ENCODE assay signal across 1 cellular context in genomic region chr22:40346178-40347064, GRCh38.
TF ChIP-seq lines count a peak whose summit lies in the region.

ADSL (plus strand) TSS chr22:40346500; CDS start chr22:40346559, 59 bp downstream.

TF ChIP-seq in HepG2, 621 proteins besides CTCF, POLR2A, EP300 and RAD21 (continued from another document and continues in another):
- TF ChIP-seq, protein P1, sequence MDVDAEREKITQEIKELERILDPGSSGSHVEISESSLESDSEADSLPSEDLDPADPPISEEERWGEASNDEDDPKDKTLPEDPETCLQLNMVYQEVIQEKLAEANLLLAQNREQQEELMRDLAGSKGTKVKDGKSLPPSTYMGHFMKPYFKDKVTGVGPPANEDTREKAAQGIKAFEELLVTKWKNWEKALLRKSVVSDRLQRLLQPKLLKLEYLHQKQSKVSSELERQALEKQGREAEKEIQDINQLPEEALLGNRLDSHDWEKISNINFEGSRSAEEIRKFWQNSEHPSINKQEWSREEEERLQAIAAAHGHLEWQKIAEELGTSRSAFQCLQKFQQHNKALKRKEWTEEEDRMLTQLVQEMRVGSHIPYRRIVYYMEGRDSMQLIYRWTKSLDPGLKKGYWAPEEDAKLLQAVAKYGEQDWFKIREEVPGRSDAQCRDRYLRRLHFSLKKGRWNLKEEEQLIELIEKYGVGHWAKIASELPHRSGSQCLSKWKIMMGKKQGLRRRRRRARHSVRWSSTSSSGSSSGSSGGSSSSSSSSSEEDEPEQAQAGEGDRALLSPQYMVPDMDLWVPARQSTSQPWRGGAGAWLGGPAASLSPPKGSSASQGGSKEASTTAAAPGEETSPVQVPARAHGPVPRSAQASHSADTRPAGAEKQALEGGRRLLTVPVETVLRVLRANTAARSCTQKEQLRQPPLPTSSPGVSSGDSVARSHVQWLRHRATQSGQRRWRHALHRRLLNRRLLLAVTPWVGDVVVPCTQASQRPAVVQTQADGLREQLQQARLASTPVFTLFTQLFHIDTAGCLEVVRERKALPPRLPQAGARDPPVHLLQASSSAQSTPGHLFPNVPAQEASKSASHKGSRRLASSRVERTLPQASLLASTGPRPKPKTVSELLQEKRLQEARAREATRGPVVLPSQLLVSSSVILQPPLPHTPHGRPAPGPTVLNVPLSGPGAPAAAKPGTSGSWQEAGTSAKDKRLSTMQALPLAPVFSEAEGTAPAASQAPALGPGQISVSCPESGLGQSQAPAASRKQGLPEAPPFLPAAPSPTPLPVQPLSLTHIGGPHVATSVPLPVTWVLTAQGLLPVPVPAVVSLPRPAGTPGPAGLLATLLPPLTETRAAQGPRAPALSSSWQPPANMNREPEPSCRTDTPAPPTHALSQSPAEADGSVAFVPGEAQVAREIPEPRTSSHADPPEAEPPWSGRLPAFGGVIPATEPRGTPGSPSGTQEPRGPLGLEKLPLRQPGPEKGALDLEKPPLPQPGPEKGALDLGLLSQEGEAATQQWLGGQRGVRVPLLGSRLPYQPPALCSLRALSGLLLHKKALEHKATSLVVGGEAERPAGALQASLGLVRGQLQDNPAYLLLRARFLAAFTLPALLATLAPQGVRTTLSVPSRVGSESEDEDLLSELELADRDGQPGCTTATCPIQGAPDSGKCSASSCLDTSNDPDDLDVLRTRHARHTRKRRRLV (CRISPR knock-in tag; IDR thresholded peaks at IDR 0.05): peak; percentile 68; the same call in 1 of the 2 replicates
- TF ChIP-seq ZBTB7A (CRISPR knock-in tag; IDR thresholded peaks at IDR 0.05): no peak; the same call in 1 of the 2 replicates
- peak; percentile 86; the same call in 1 of the 2 replicates for TF ChIP-seq ZC3H13 (CRISPR knock-in tag; IDR thresholded peaks at IDR 0.05)
- TF ChIP-seq NFYC (CRISPR knock-in tag; IDR thresholded peaks at IDR 0.05): peak; percentile 47; the same call in 1 of the 2 replicates
- TF ChIP-seq MTA1 (CRISPR knock-in tag; IDR thresholded peaks at IDR 0.05; ENCODE audit: borderline replicate concordance): peak; percentile 29; the same call in 1 of the 2 replicates
- TF ChIP-seq ZMYM4 (CRISPR knock-in tag; IDR thresholded peaks at IDR 0.05): peak; percentile 71
- TF ChIP-seq ZBTB3 (CRISPR knock-in tag; IDR thresholded peaks at IDR 0.05; ENCODE audit: borderline replicate concordance, low read depth): no peak; the same call in 1 of the 2 replicates
- TF ChIP-seq, protein P2, sequence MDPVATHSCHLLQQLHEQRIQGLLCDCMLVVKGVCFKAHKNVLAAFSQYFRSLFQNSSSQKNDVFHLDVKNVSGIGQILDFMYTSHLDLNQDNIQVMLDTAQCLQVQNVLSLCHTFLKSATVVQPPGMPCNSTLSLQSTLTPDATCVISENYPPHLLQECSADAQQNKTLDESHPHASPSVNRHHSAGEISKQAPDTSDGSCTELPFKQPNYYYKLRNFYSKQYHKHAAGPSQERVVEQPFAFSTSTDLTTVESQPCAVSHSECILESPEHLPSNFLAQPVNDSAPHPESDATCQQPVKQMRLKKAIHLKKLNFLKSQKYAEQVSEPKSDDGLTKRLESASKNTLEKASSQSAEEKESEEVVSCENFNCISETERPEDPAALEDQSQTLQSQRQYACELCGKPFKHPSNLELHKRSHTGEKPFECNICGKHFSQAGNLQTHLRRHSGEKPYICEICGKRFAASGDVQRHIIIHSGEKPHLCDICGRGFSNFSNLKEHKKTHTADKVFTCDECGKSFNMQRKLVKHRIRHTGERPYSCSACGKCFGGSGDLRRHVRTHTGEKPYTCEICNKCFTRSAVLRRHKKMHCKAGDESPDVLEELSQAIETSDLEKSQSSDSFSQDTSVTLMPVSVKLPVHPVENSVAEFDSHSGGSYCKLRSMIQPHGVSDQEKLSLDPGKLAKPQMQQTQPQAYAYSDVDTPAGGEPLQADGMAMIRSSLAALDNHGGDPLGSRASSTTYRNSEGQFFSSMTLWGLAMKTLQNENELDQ (CRISPR knock-in tag; IDR thresholded peaks at IDR 0.05; ENCODE audit: borderline replicate concordance): no peak
- peak; percentile 50 for TF ChIP-seq PATZ1 (CRISPR knock-in tag; IDR thresholded peaks at IDR 0.05)
- no peak for TF ChIP-seq PHB2 (IDR thresholded peaks at IDR 0.05; ENCODE audit: partially characterized antibody)
- TF ChIP-seq ZNF10 (CRISPR knock-in tag; IDR thresholded peaks at IDR 0.05; ENCODE audit: borderline replicate concordance, low read depth): no peak
- 0 out of 2 replicates have a peak, but pooled peaks have one; percentile 20 for TF ChIP-seq KLF15 (CRISPR knock-in tag; IDR thresholded peaks at IDR 0.05; ENCODE audit: borderline replicate concordance)
- peak; percentile 27 for TF ChIP-seq RARA (CRISPR knock-in tag; IDR thresholded peaks at IDR 0.05)
- TF ChIP-seq NRL (CRISPR knock-in tag; IDR thresholded peaks at IDR 0.05; ENCODE audit: borderline replicate concordance): peak; percentile 72
- TF ChIP-seq ZNF331 (CRISPR knock-in tag; IDR thresholded peaks at IDR 0.05): peak; percentile 80; the same call in 1 of the 2 replicates
- TF ChIP-seq CEBPB (IDR thresholded peaks at IDR 0.05; ENCODE audit: borderline replicate concordance, low read depth, low read length): no peak
- no peak for TF ChIP-seq MZF1 (CRISPR knock-in tag; IDR thresholded peaks at IDR 0.05; ENCODE audit: borderline replicate concordance)
- TF ChIP-seq HMGXB4 (CRISPR knock-in tag; IDR thresholded peaks at IDR 0.05; ENCODE audit: borderline replicate concordance in 1 of 2, low read depth in 1 of 2): peak in 1 of 2 experiments; percentile 91; a peak in 3 of 4 replicates
- TF ChIP-seq, protein P3, sequence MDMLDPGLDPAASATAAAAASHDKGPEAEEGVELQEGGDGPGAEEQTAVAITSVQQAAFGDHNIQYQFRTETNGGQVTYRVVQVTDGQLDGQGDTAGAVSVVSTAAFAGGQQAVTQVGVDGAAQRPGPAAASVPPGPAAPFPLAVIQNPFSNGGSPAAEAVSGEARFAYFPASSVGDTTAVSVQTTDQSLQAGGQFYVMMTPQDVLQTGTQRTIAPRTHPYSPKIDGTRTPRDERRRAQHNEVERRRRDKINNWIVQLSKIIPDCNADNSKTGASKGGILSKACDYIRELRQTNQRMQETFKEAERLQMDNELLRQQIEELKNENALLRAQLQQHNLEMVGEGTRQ (IDR thresholded peaks at IDR 0.05; ENCODE audit: low read depth, low read length): no peak
- TF ChIP-seq, protein P3 (CRISPR knock-in tag; IDR thresholded peaks at IDR 0.05; ENCODE audit: borderline replicate concordance): peak; percentile 61; the same call in 1 of the 2 replicates
- no peak for TF ChIP-seq GPN1 (CRISPR knock-in tag; IDR thresholded peaks at IDR 0.05; ENCODE audit: borderline replicate concordance)
- TF ChIP-seq NR2F1 (CRISPR knock-in tag; IDR thresholded peaks at IDR 0.05): peak; percentile 36 to 62; a peak in 2 of 4 replicates
- no peak for TF ChIP-seq TBL1XR1 (IDR thresholded peaks at IDR 0.05; ENCODE audit: borderline replicate concordance, low read length, partially characterized antibody)
- peak; percentile 84; the same call in 1 of the 2 replicates for TF ChIP-seq ZNF782 (CRISPR knock-in tag; IDR thresholded peaks at IDR 0.05; ENCODE audit: borderline replicate concordance)
- TF ChIP-seq ZSCAN12 (CRISPR knock-in tag; IDR thresholded peaks at IDR 0.05): 0 out of 2 replicates have a peak, but pooled peaks have one; percentile 43
- TF ChIP-seq STAG1 (CRISPR knock-in tag; IDR thresholded peaks at IDR 0.05): no peak
- peak; percentile 75 for TF ChIP-seq POGZ (CRISPR knock-in tag; IDR thresholded peaks at IDR 0.05)
- TF ChIP-seq POLR2AphosphoS5 (IDR thresholded peaks at IDR 0.05; ENCODE audit: low read depth, low read length): peak; percentile 98
- TF ChIP-seq HNRNPH1 (optimal IDR thresholded peaks at IDR 0.05; ENCODE audit: low read depth, low read length): no peak
- TF ChIP-seq ZNF543 (CRISPR knock-in tag; IDR thresholded peaks at IDR 0.05): peak; percentile 90
- no peak for TF ChIP-seq JARID2 (CRISPR knock-in tag; IDR thresholded peaks at IDR 0.05; ENCODE audit: insufficient replicate concordance)
- TF ChIP-seq ADNP (CRISPR knock-in tag; IDR thresholded peaks at IDR 0.05): no peak
- peak; percentile 89 for TF ChIP-seq MEF2D (CRISPR knock-in tag; IDR thresholded peaks at IDR 0.05)
- TF ChIP-seq KLF6 (CRISPR knock-in tag; IDR thresholded peaks at IDR 0.05): peak; percentile 96
- no peak; the same call in none of the 2 replicates for TF ChIP-seq ZNF317 (CRISPR knock-in tag; IDR thresholded peaks at IDR 0.05)
- no peak for TF ChIP-seq ZBTB10 (CRISPR knock-in tag; IDR thresholded peaks at IDR 0.05; ENCODE audit: borderline replicate concordance)
- no peak for TF ChIP-seq NBN (conservative IDR thresholded peaks at IDR 0.05)
- TF ChIP-seq, protein P4, sequence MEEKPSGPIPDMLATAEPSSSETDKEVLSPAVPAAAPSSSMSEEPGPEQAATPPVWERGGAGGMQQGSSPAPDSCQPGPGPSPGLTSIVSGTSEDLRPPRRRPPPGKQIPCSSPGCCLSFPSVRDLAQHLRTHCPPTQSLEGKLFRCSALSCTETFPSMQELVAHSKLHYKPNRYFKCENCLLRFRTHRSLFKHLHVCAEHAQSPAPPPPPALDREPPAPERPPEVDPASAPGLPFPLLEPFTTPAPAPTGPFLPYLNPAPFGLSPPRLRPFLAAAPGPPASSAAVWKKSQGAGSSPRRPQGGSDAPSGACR (CRISPR knock-in tag; IDR thresholded peaks at IDR 0.05): peak; percentile 87; the same call in 1 of the 2 replicates
- TF ChIP-seq ZNF703 (CRISPR knock-in tag; IDR thresholded peaks at IDR 0.05; ENCODE audit: borderline replicate concordance): peak; percentile 86
- TF ChIP-seq CREB1 (IDR thresholded peaks at IDR 0.05): no peak
- TF ChIP-seq CREB1 (CRISPR knock-in tag; IDR thresholded peaks at IDR 0.05): peak; percentile 62; the same call in 1 of the 2 replicates
- TF ChIP-seq, protein P5, sequence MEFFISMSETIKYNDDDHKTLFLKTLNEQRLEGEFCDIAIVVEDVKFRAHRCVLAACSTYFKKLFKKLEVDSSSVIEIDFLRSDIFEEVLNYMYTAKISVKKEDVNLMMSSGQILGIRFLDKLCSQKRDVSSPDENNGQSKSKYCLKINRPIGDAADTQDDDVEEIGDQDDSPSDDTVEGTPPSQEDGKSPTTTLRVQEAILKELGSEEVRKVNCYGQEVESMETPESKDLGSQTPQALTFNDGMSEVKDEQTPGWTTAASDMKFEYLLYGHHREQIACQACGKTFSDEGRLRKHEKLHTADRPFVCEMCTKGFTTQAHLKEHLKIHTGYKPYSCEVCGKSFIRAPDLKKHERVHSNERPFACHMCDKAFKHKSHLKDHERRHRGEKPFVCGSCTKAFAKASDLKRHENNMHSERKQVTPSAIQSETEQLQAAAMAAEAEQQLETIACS (CRISPR knock-in tag; IDR thresholded peaks at IDR 0.05): no peak
- TF ChIP-seq RFX5 (IDR thresholded peaks at IDR 0.05; ENCODE audit: low read depth, low read length): 0 out of 2 replicates have a peak, but pooled peaks have one; percentile 18
- TF ChIP-seq AGO2 (optimal IDR thresholded peaks at IDR 0.05; ENCODE audit: low read depth, low read length): peak; percentile 90
- TF ChIP-seq TOE1 (CRISPR knock-in tag; IDR thresholded peaks at IDR 0.05): 0 out of 2 replicates have a peak, but pooled peaks have one; percentile 30
- no peak for TF ChIP-seq ATRX (CRISPR knock-in tag; IDR thresholded peaks at IDR 0.05; ENCODE audit: borderline replicate concordance)
- TF ChIP-seq ZSCAN9 (CRISPR knock-in tag; IDR thresholded peaks at IDR 0.05; ENCODE audit: borderline replicate concordance): peak; percentile 70; the same call in 1 of the 2 replicates
- TF ChIP-seq ZBTB21 (CRISPR knock-in tag; IDR thresholded peaks at IDR 0.05): no peak
